ENCODE assay signal across 20 cellular contexts in the genomic region with DNA sequence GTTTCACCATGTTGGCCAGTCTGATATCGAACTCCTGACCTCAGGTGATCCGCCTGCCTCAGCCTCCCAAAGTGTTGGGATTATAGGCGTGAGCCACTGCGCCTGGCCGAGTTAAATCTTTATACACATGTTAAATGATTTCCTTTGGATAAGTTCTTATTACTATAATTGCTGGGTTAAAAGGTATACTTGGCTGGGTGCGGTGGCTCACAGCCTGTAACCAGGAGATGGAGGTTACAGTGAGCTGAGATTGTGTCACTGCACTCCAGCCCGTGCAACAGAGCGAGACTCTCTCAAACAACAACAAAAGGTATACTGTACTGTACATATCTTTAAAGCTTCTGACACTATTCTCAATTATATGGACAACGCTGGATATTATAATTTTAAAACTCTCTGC. TPM values are rescaled to one million over a fixed set of nuclear protein-coding genes. Genes with fewer than 3 reads are reported as not detected.
A peak's percentile ranks its signal among the peaks of the same experiment; 100 is the strongest.
DNase-seq lines count a peak whose midpoint lies in the region; ATAC-seq and TF ChIP-seq lines count a peak whose summit lies in the region.
"Had no signal": no experiment of that assay in that cellular context is flagged by ENCODE, and none has a peak within 500 bp of the region (broad histone marks: within the 10 kb centered on the region; RNA-seq: fewer than 3 reads in every experiment).

No MANE protein-coding gene starts in this region.

- H4K20me1 ChIP-seq in HCT116 (ENCODE audit: insufficient read depth) = no peaks in the 10 kb centered on the region

- H3K36me3 Mint-ChIP-seq in chondrocyte (ENCODE audit: low read depth) (no peaks in the 10 kb centered on the region), mesothelial cell of epicardium (no peaks in the 10 kb centered on the region)
- H3K36me3 Mint-ChIP-seq: brain had no signal

- no peak for TF ChIP-seq POLR2A in HCT116 (IDR thresholded peaks at IDR 0.05; ENCODE audit: borderline replicate concordance, extremely low read depth, insufficient read depth, insufficient read length)

- H3K9ac ChIP-seq in HCT116 (ENCODE audit: low read length) (no peak overlapping the region), parathyroid adenoma (no peak overlapping the region)

- H3K9me2 ChIP-seq in HCT116 (ENCODE audit: insufficient read depth) = no peaks in the 10 kb centered on the region

- H3K9me3 Mint-ChIP-seq in chondrocyte (ENCODE audit: low read depth) = no peaks in the 10 kb centered on the region
- H3K9me3 Mint-ChIP-seq in mesothelial cell of epicardium = peaks cover 6% of the 10 kb centered on the region
- H3K9me3 Mint-ChIP-seq: activated T-helper 2 cell treated with anti-CD3 and anti-CD28 coated beads, Interferon-gamma antibody, Interleukin-2, Interleukin-4, amounts not matched to agents 10 μg/mL and 5 μg/mL and 100 μg/mL, durations not matched to agents 14 hours and 24 hours and 36 hours; brain had no signal

- POLR2A ChIA-PET in HCT116 (lab: Charles Lee) = interaction anchor here (1.2 kb wide), 1 partner anchor 53 kb away, joined by 4 read pairs; a partner anchor contains a TSS

- peak overlapping the region; percentile 69 for H3K4me2 ChIP-seq in HCT116 (ENCODE audit: low read length)
- H3K4me2 ChIP-seq in parathyroid adenoma (ENCODE audit: low read length) = no peak overlapping the region

- RAD21 ChIA-PET in HCT116 (lab: Charles Lee; ENCODE audit: low non-redundant PET in 1 of 2, low total read pairs in 2 of 2, uncharacterized antibody in 2 of 2, unreplicated experiment in 2 of 2) = interaction anchor here (0.9 to 1.2 kb wide), 4 partner anchors 86 to 317 kb away, joined by 3 to 5 read pairs (median 4); no protein-coding TSS in a partner anchor

- H2AFZ ChIP-seq in HCT116 (ENCODE audit: low read depth, low read length, poor library complexity, severe bottlenecking) = peak overlapping the region; percentile 29
- peak overlapping the region; percentile 48 for H2AFZ ChIP-seq in parathyroid adenoma

- H3K27ac Mint-ChIP-seq in chondrocyte (ENCODE audit: unreplicated experiment) = no peak overlapping the region
- H3K27ac Mint-ChIP-seq in mesothelial cell of epicardium = no peak overlapping the region
- H3K27ac Mint-ChIP-seq: activated CD8-positive, alpha-beta T cell treated with anti-CD3 and anti-CD28 coated beads, Interleukin-2, amount 10 ng/mL, durations not matched to agents 7 days and 5 days; activated T-helper 2 cell treated with anti-CD3 and anti-CD28 coated beads, Interferon-gamma antibody, Interleukin-2, Interleukin-4, amounts not matched to agents 10 μg/mL and 5 μg/mL and 100 μg/mL, durations not matched to agents 14 hours and 24 hours and 36 hours; brain had no signal

- intact Hi-C loops in HCT116 (cut with micrococcal nuclease) = loop anchor here (1.0 kb wide), 1 partner anchor 155 kb away; no protein-coding TSS in a partner anchor

- peak; percentile 4 for DNase-seq in NCI-H2227 (lab: John Stamatoyannopoulos, UW; ENCODE audit: unreplicated experiment)
- DNase-seq in NCI-H2227 treated with DMSO at 0.1 percent for 48 hours (lab: John Stamatoyannopoulos, UW) = no peak
- DNase-seq in HCT116 (ENCODE audit: low read depth, low spot score) = no peak
- no peak for DNase-seq in chondrocyte (ENCODE audit: low spot score)
- DNase-seq in substantia nigra (lab: John Stamatoyannopoulos, UW) = no peak
- DNase-seq in mesothelial cell of epicardium (ENCODE audit: low spot score in 2 of 2, unreplicated experiment in 2 of 2) = no peak
- no peak for DNase-seq in SW480 (ENCODE audit: low spot score)
- DNase-seq: activated CD4-positive, CD25-positive, alpha-beta regulatory T cell treated with anti-CD3 and anti-CD28 coated beads, Interleukin-2, amount 50 U/mL, for 72 hours; activated CD8-positive, alpha-beta T cell treated with anti-CD3 and anti-CD28 coated beads, Interleukin-2, amount 10 ng/mL, durations not matched to agents 7 days and 5 days; activated naive CD4-positive, alpha-beta T cell treated with anti-CD3 and anti-CD28 coated beads, Interleukin-2, amount 50 U/mL, for 16 hours; foreskin keratinocyte; GDM1; NCI-H1417 treated with DMSO at 0.1 percent for 48 hours; occipital lobe had no signal

- H3K4me3 Mint-ChIP-seq in chondrocyte (ENCODE audit: unreplicated experiment) = peak overlapping the region; percentile 55
- no peak overlapping the region for H3K4me3 Mint-ChIP-seq in mesothelial cell of epicardium
- H3K4me3 Mint-ChIP-seq: activated CD8-positive, alpha-beta T cell treated with anti-CD3 and anti-CD28 coated beads, Interleukin-2, amount 10 ng/mL, durations not matched to agents 7 days and 5 days had no signal

- H3K4me1 Mint-ChIP-seq in chondrocyte (ENCODE audit: low read depth) (peaks cover 2% of the 10 kb centered on the region), mesothelial cell of epicardium (peaks cover 18% of the 10 kb centered on the region)
- H3K4me1 Mint-ChIP-seq: brain had no signal

- BruUV-seq in HCT116 (replicated peaks; lab: Mats Ljungman, UMichigan) = no TSS peak

- H3K27me3 Mint-ChIP-seq in chondrocyte (ENCODE audit: low read depth) = peaks cover 23% of the 10 kb centered on the region
- peaks cover 7% of the 10 kb centered on the region for H3K27me3 Mint-ChIP-seq in mesothelial cell of epicardium (ENCODE audit: low read depth)
- H3K27me3 Mint-ChIP-seq: brain had no signal

- H3K27me3 ChIP-seq in HCT116 (ENCODE audit: insufficient read depth, low read length) (no peaks in the 10 kb centered on the region), parathyroid adenoma (ENCODE audit: control insufficient read depth, insufficient read depth, low read length) (no peaks in the 10 kb centered on the region)
- H3K27me3 ChIP-seq: suprapubic skin had no signal

- no peak for ATAC-seq in HCT116
- ATAC-seq: activated CD8-positive, alpha-beta T cell treated with anti-CD3 and anti-CD28 coated beads, Interleukin-2, amount 10 ng/mL, durations not matched to agents 7 days and 5 days; foreskin keratinocyte had no signal

- no peaks in the 10 kb centered on the region for H3K9me3 ChIP-seq in HCT116 (ENCODE audit: control insufficient read depth in 1 of 2, insufficient read depth in 1 of 2, low read depth in 1 of 2, low read length in 2 of 2)
- H3K9me3 ChIP-seq in parathyroid adenoma (ENCODE audit: control insufficient read depth, low read length) = no peaks in the 10 kb centered on the region
- H3K9me3 ChIP-seq: esophagus muscularis mucosa, suprapubic skin had no signal

- CTCF ChIA-PET in HCT116 (lab: Charles Lee) = interaction anchor here (0.7 to 1.6 kb wide), 18 partner anchors 9 to 335 kb away, joined by 3 to 36 read pairs (median 6); a partner anchor contains a TSS

- H3K79me2 ChIP-seq in HCT116 (ENCODE audit: insufficient read depth, low read length) = no peaks in the 10 kb centered on the region
- H3K79me2 ChIP-seq in parathyroid adenoma = no peaks in the 10 kb centered on the region

- H3K27ac ChIP-seq in HCT116 (ENCODE audit: low read depth, low read length) = no peak overlapping the region
- no peak overlapping the region for H3K27ac ChIP-seq in parathyroid adenoma
- no peak overlapping the region for H3K27ac ChIP-seq in substantia nigra (ENCODE audit: low read depth, low read length, poor library complexity, severe bottlenecking)
- H3K27ac ChIP-seq: 22Rv1, esophagus muscularis mucosa, foreskin keratinocyte, suprapubic skin had no signal

- H3K4me3 ChIP-seq in HCT116 (replicated peaks in 1 of 2; ENCODE audit: low read depth in 1 of 2, low read length in 2 of 2) = peak overlapping the region in 1 of 2 experiments; percentile 38; a peak in 1 of 4 replicates
- H3K4me3 ChIP-seq in parathyroid adenoma (ENCODE audit: low read depth, low read length) = no peak overlapping the region
- H3K4me3 ChIP-seq: suprapubic skin had no signal

- TF ChIP-seq CTCF in HCT116 (IDR thresholded peaks at IDR 0.05 in 2 of 3, conservative IDR thresholded peaks at IDR 0.05 in 1 of 3; ENCODE audit: borderline replicate concordance in 1 of 3, insufficient read depth in 1 of 3, low read depth in 2 of 3, low read length in 2 of 3) (no peak), chondrocyte (IDR thresholded peaks at IDR 0.05) (no peak), parathyroid adenoma (IDR thresholded peaks at IDR 0.05) (no peak), mesothelial cell of epicardium (IDR thresholded peaks at IDR 0.05; ENCODE audit: unreplicated experiment) (no peak)

- no peak for TF ChIP-seq RAD21 in HCT116 (IDR thresholded peaks at IDR 0.05; ENCODE audit: low read depth)

- H3K4me1 ChIP-seq in HCT116 (ENCODE audit: control insufficient read depth in 1 of 2, insufficient read depth in 2 of 2, low read length in 2 of 2) (no peaks in the 10 kb centered on the region), parathyroid adenoma (peaks cover 8% of the 10 kb centered on the region)
- H3K4me1 ChIP-seq: foreskin keratinocyte had no signal

- H3K36me3 ChIP-seq in HCT116 (ENCODE audit: control insufficient read depth in 1 of 2, insufficient read depth in 2 of 2, low read length in 2 of 2) (no peaks in the 10 kb centered on the region), parathyroid adenoma (ENCODE audit: control insufficient read depth, insufficient read depth, low read length) (no peaks in the 10 kb centered on the region)
- H3K36me3 ChIP-seq: esophagus muscularis mucosa, suprapubic skin had no signal

TF ChIP-seq in HCT116, 20 proteins besides CTCF, POLR2A, EP300 and RAD21 (continues in another document):
- TF ChIP-seq ELF1 (IDR thresholded peaks at IDR 0.05; ENCODE audit: borderline replicate concordance, low read depth) = no peak
- no peak for TF ChIP-seq EZH2phosphoT487 (IDR thresholded peaks at IDR 0.05; ENCODE audit: borderline replicate concordance)
- no peak for TF ChIP-seq SRF (IDR thresholded peaks at IDR 0.05; ENCODE audit: low read depth)
- no peak for TF ChIP-seq SIN3A (IDR thresholded peaks at IDR 0.05; ENCODE audit: low read depth)
- no peak for TF ChIP-seq ZNF274 (IDR thresholded peaks at IDR 0.05; ENCODE audit: low read depth, low read length)
- TF ChIP-seq, protein P1, sequence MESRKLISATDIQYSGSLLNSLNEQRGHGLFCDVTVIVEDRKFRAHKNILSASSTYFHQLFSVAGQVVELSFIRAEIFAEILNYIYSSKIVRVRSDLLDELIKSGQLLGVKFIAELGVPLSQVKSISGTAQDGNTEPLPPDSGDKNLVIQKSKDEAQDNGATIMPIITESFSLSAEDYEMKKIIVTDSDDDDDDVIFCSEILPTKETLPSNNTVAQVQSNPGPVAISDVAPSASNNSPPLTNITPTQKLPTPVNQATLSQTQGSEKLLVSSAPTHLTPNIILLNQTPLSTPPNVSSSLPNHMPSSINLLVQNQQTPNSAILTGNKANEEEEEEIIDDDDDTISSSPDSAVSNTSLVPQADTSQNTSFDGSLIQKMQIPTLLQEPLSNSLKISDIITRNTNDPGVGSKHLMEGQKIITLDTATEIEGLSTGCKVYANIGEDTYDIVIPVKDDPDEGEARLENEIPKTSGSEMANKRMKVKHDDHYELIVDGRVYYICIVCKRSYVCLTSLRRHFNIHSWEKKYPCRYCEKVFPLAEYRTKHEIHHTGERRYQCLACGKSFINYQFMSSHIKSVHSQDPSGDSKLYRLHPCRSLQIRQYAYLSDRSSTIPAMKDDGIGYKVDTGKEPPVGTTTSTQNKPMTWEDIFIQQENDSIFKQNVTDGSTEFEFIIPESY (IDR thresholded peaks at IDR 0.05; ENCODE audit: extremely low read depth, insufficient replicate concordance, low read length) = no peak
- TF ChIP-seq ZFX (IDR thresholded peaks at IDR 0.05) = no peak

RNA-seq across cellular contexts. Expression of a gene that starts 53.2 kb away (rescaled TPM):
- total RNA-seq in HCT116 (2021; ENCODE audit: unreplicated experiment) (28.8 TPM), chondrocyte (55.8 to 66.6 TPM (median 58.8 TPM) in 3 replicates), mesothelial cell of epicardium (75.8 to 82.0 TPM (median 76.0 TPM) in 3 replicates)
- polyA plus RNA-seq in HCT116 (2012) = 15.0 and 16.0 TPM in 2 replicates
